Comparison of ENCODE assay signal across 9 cellular contexts in genomic region chr17:65191805-65192740, GRCh38. TPM values are rescaled to one million over a fixed set of nuclear protein-coding genes. Genes with fewer than 3 reads are reported as not detected.
DNase-seq lines count a peak whose midpoint lies in the region; ATAC-seq and TF ChIP-seq lines count a peak whose summit lies in the region.
"Had no signal": no experiment of that assay in that cellular context is flagged by ENCODE, and none has a peak within 500 bp of the region (broad histone marks: within the 10 kb centered on the region; RNA-seq: fewer than 3 reads in every experiment).

No MANE protein-coding gene starts in this region.

- no peaks in the 10 kb centered on the region for H3K9me3 Mint-ChIP-seq in activated T-cell treated with anti-CD3 and anti-CD28 coated beads, Interleukin-2, amount 50 U/mL, for 4 hours

- no peak for DNase-seq in activated T-cell treated with anti-CD3 and anti-CD28 coated beads, Interleukin-2, amount 50 U/mL, for 4 hours
- no peak for DNase-seq in activated T-cell treated with anti-CD3 and anti-CD28 coated beads, Interleukin-2, amount 50 U/mL, for 1 hour
- DNase-seq in RKO (ENCODE audit: low spot score): peak; percentile 80
- DNase-seq in epithelial cell of prostate (ENCODE audit: low read depth, low spot score): no peak
- DNase-seq in stimulated activated CD4-positive, alpha-beta T cell treated with anti-CD3 and anti-CD28 coated beads, Interleukin-4, amount 100 ng/mL, for 4 hours: peak; percentile 11 to 28
- no peak for DNase-seq in UCSD-AML1 (lab: John Stamatoyannopoulos, UW; ENCODE audit: unreplicated experiment)
- no peak for DNase-seq in heart right ventricle

- H3K36me3 ChIP-seq in heart right ventricle: no peaks in the 10 kb centered on the region

- H3K4me3 ChIP-seq in heart right ventricle: no peak overlapping the region

- H3K27me3 ChIP-seq in heart right ventricle: peaks cover 0 to 7% (median 0%) of the 10 kb centered on the region in 7 donors

- no peaks in the 10 kb centered on the region for H3K36me3 Mint-ChIP-seq in activated T-cell treated with anti-CD3 and anti-CD28 coated beads, Interleukin-2, amount 50 U/mL, for 4 hours (ENCODE audit: insufficient read depth)

- no peaks in the 10 kb centered on the region for H3K27me3 Mint-ChIP-seq in activated T-cell treated with anti-CD3 and anti-CD28 coated beads, Interleukin-2, amount 50 U/mL, for 4 hours (ENCODE audit: low read depth)

- TF ChIP-seq CTCF in heart right ventricle (IDR thresholded peaks at IDR 0.05): no peak

- intact Hi-C loops in heart right ventricle (cut with DNase I): loop anchor here in 6 of 10 donors (10.0 kb wide), 6 partner anchors 87 to 267 kb away; no protein-coding TSS in a partner anchor

- no peaks in the 10 kb centered on the region for H3K9me3 ChIP-seq in heart right ventricle

- peak; percentile 85 for ATAC-seq in activated T-cell treated with anti-CD3 and anti-CD28 coated beads, Interleukin-2, amount 50 U/mL, for 4 hours
- ATAC-seq in HG03280 (IDR thresholded peaks at IDR 0.05; ENCODE audit: unreplicated experiment): no peak
- ATAC-seq in heart right ventricle: no peak

- peak overlapping the region; percentile 57 for H3K4me3 Mint-ChIP-seq in activated T-cell treated with anti-CD3 and anti-CD28 coated beads, Interleukin-2, amount 50 U/mL, for 4 hours

- peaks cover 26% of the 10 kb centered on the region for H3K4me1 Mint-ChIP-seq in activated T-cell treated with anti-CD3 and anti-CD28 coated beads, Interleukin-2, amount 50 U/mL, for 4 hours (ENCODE audit: low read depth)

- no peaks in the 10 kb centered on the region for H3K4me1 ChIP-seq in heart right ventricle

- WGBS in heart right ventricle, 2 donors: 67 to 78% methylated on average over 8 of the region's 8 CpGs

- H3K27ac ChIP-seq in epithelial cell of prostate: peak overlapping the region; percentile 85
- no peak overlapping the region for H3K27ac ChIP-seq in heart right ventricle
- H3K27ac ChIP-seq: C4-2B had no signal

RNA-seq across cellular contexts. Expression of gene RGS9, which starts 54.9 kb away (rescaled TPM):
- total RNA-seq in activated T-cell treated with anti-CD3 and anti-CD28 coated beads, Interleukin-2, amount 50 U/mL, for 4 hours: under 1 TPM; 0.55 to 0.87 (median 0.56) TPM
- total RNA-seq in heart right ventricle: 1 to 10 TPM in 5 of 10 donors, under 1 TPM in 5; 0.36 to 3.0 (median 1.1) TPM
- 1 to 10 TPM in 1 of 2 donors, under 1 TPM in 1; 0.61 to 1.8 TPM for polyA plus RNA-seq in heart right ventricle

Comparison
In these comparisons a context has a peak if more than half of its experiments do, and no peak if none do; other contexts are left out.
1. ATAC-seq: peak in activated T-cell treated with anti-CD3 and anti-CD28 coated beads, Interleukin-2, amount 50 U/mL, for 4 hours (2 of 2); none in HG03280 (single experiment) and heart right ventricle (0 of 8).
2. DNase-seq: peak in RKO (single experiment) and stimulated activated CD4-positive, alpha-beta T cell treated with anti-CD3 and anti-CD28 coated beads, Interleukin-4, amount 100 ng/mL, for 4 hours (2 of 2); none in activated T-cell treated with anti-CD3 and anti-CD28 coated beads, Interleukin-2, amount 50 U/mL, for 4 hours (single experiment), activated T-cell treated with anti-CD3 and anti-CD28 coated beads, Interleukin-2, amount 50 U/mL, for 1 hour (single experiment), epithelial cell of prostate (single experiment), UCSD-AML1 (single experiment) and heart right ventricle (0 of 2).